ENCODE assay signal across 22 cellular contexts in the genomic region with DNA sequence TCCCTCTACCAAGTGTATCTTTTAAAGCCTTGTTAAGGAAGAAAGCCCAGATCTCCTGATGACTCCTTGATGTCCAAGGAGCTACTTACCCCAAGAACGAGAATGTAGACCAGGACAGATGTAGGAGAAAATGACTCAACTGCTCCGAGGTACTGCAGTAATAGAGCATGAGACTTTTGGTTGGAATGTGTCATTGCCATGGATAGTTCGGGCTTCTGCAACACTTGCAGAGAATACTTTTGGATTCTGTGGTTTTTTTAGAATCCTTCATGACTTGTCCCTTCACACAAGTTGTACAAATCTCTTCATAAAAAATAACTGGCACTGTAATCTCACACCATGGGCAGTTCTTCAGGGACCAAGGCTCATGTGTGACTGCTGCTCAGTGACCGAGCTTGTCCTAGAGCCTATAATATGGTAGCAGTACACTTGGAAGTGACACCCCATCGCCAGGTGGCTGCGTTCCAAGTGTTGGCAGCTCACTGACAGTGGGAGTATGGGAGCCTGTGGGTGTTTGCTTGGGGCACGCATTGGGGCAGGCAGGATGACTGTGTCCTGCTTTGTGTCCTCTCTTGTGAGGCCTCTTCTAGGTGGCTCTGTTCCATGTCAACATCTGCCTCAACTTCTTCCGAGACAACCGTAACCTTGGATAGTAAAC.
DNase-seq lines count a peak whose midpoint lies in the region; ATAC-seq, FAIRE-seq and TF ChIP-seq lines count a peak whose summit lies in the region.
"Had no signal": no experiment of that assay in that cellular context is flagged by ENCODE, and none has a peak within 500 bp of the region (broad histone marks: within the 10 kb centered on the region; RNA-seq: fewer than 3 reads in every experiment).

No MANE protein-coding gene starts in this region.

- POLR2A ChIA-PET in activated CD4-positive, alpha-beta T cell treated with anti-CD3 and anti-CD28 coated beads, Interleukin-2, amount 10 ng/mL, durations not matched to agents 7 days and 5 days (lab: Charles Lee): no interaction called here
- POLR2A ChIA-PET in K562 (lab: Yijun Ruan, JAX): interaction anchor here (0.5 to 1.8 kb wide), 7 partner anchors 11 to 92 kb away, joined by 3 to 6 read pairs (median 3); no protein-coding TSS in a partner anchor

- no peaks in the 10 kb centered on the region for H3K27me3 ChIP-seq in K562 (ENCODE audit: control insufficient read depth in 2 of 2, insufficient read depth in 2 of 2, low read length in 2 of 2)
- H3K27me3 ChIP-seq in right cardiac atrium (ENCODE audit: control insufficient read depth, insufficient read depth): no peaks in the 10 kb centered on the region
- H3K27me3 ChIP-seq: BLaER1, neural progenitor cell, stomach, upper lobe of right lung had no signal

- peak; percentile 32 for DNase-seq in activated CD4-positive, alpha-beta T cell treated with anti-CD3 and anti-CD28 coated beads, Interleukin-2, amount 10 ng/mL, durations not matched to agents 24 days and 14 days
- DNase-seq in activated CD4-positive, alpha-beta T cell treated with anti-CD3 and anti-CD28 coated beads, Interleukin-2, amount 10 ng/mL, durations not matched to agents 7 days and 5 days: no peak
- no peak for DNase-seq in K562 (ENCODE audit: extremely low read depth in 1 of 4, low spot score in 3 of 4)
- peak in 2 of 3 donors; percentile 46 to 61 for DNase-seq in right cardiac atrium
- peak; percentile 65 for DNase-seq in stromal cell of bone marrow (ENCODE audit: low read depth)
- DNase-seq in activated naive CD4-positive, alpha-beta T cell treated with anti-CD3 and anti-CD28 coated beads, Interleukin-2, amount 10 ng/mL, durations not matched to agents 7 days and 5 days: no peak
- DNase-seq in NCI-H1436 (lab: John Stamatoyannopoulos, UW): no peak
- DNase-seq: activated naive CD4-positive, alpha-beta T cell; activated T-cell treated with anti-CD3 and anti-CD28 coated beads, Interleukin-2, amount 50 U/mL, for 24 hours; amniotic stem cell; Caco-2; caudate nucleus; NCI-H187 treated with DMSO at 0.1 percent for 48 hours; RPMI8226; stomach; upper lobe of right lung had no signal

- no peaks in the 10 kb centered on the region for H3K36me3 Mint-ChIP-seq in activated CD4-positive, alpha-beta T cell treated with anti-CD3 and anti-CD28 coated beads, Interleukin-2, amount 10 ng/mL, durations not matched to agents 24 days and 14 days (ENCODE audit: low read depth)
- H3K36me3 Mint-ChIP-seq in activated CD4-positive, alpha-beta T cell treated with anti-CD3 and anti-CD28 coated beads, Interleukin-2, amount 10 ng/mL, durations not matched to agents 7 days and 5 days (ENCODE audit: low read depth): no peaks in the 10 kb centered on the region
- H3K36me3 Mint-ChIP-seq in activated naive CD4-positive, alpha-beta T cell treated with anti-CD3 and anti-CD28 coated beads, Interleukin-2, amount 10 ng/mL, durations not matched to agents 7 days and 5 days: no peaks in the 10 kb centered on the region
- H3K36me3 Mint-ChIP-seq: neural progenitor cell had no signal

- H3K4me1 ChIP-seq in K562 (replicated peaks in 1 of 2; ENCODE audit: control insufficient read depth in 2 of 2, insufficient read depth in 2 of 2, low read length in 2 of 2) (peaks cover 20 to 60% of the 10 kb centered on the region in 2 experiments), right cardiac atrium (ENCODE audit: control insufficient read depth, insufficient read depth, low read length) (no peaks in the 10 kb centered on the region)
- H3K4me1 ChIP-seq: BLaER1, neural progenitor cell, stomach, upper lobe of right lung had no signal

- no peaks in the 10 kb centered on the region for H4K20me1 ChIP-seq in K562 (replicated peaks; ENCODE audit: control insufficient read depth, insufficient read depth, low read length)
- H4K20me1 ChIP-seq: BLaER1 had no signal

- CTCF ChIA-PET in activated CD4-positive, alpha-beta T cell treated with anti-CD3 and anti-CD28 coated beads, Interleukin-2, amount 10 ng/mL, durations not matched to agents 7 days and 5 days (lab: Charles Lee): interaction anchor here (1.0 kb wide), 2 partner anchors 30 to 107 kb away, joined by 3 to 4 read pairs; no protein-coding TSS in a partner anchor
- CTCF ChIA-PET in K562 (lab: Yijun Ruan, JAX; ENCODE audit: low intra/inter-chr PET ratio): no interaction called here
- CTCF ChIA-PET in activated naive CD4-positive, alpha-beta T cell treated with anti-CD3 and anti-CD28 coated beads, Interleukin-2, amount 10 ng/mL, durations not matched to agents 7 days and 5 days (lab: Charles Lee): interaction anchor here (0.7 kb wide), 1 partner anchor 1226 kb away, joined by 3 read pairs; no protein-coding TSS in a partner anchor

- no peak for TF ChIP-seq EP300 in K562 (IDR thresholded peaks at IDR 0.05; ENCODE audit: low read length)

- H3K9me3 Mint-ChIP-seq in activated CD4-positive, alpha-beta T cell treated with anti-CD3 and anti-CD28 coated beads, Interleukin-2, amount 10 ng/mL, durations not matched to agents 24 days and 14 days: peaks cover 5% of the 10 kb centered on the region
- no peaks in the 10 kb centered on the region for H3K9me3 Mint-ChIP-seq in activated CD4-positive, alpha-beta T cell treated with anti-CD3 and anti-CD28 coated beads, Interleukin-2, amount 10 ng/mL, durations not matched to agents 7 days and 5 days
- peaks cover 2% of the 10 kb centered on the region for H3K9me3 Mint-ChIP-seq in activated naive CD4-positive, alpha-beta T cell treated with anti-CD3 and anti-CD28 coated beads, Interleukin-2, amount 10 ng/mL, durations not matched to agents 7 days and 5 days
- H3K9me3 Mint-ChIP-seq: activated T-cell treated with anti-CD3 and anti-CD28 coated beads, Interleukin-2, amount 50 U/mL, for 24 hours; neural progenitor cell had no signal

- no peak overlapping the region for H3K4me3 Mint-ChIP-seq in activated CD4-positive, alpha-beta T cell treated with anti-CD3 and anti-CD28 coated beads, Interleukin-2, amount 10 ng/mL, durations not matched to agents 24 days and 14 days
- no peak overlapping the region for H3K4me3 Mint-ChIP-seq in activated CD4-positive, alpha-beta T cell treated with anti-CD3 and anti-CD28 coated beads, Interleukin-2, amount 10 ng/mL, durations not matched to agents 7 days and 5 days
- no peak overlapping the region for H3K4me3 Mint-ChIP-seq in activated naive CD4-positive, alpha-beta T cell treated with anti-CD3 and anti-CD28 coated beads, Interleukin-2, amount 10 ng/mL, durations not matched to agents 7 days and 5 days
- H3K4me3 Mint-ChIP-seq: activated T-cell treated with anti-CD3 and anti-CD28 coated beads, Interleukin-2, amount 50 U/mL, for 24 hours; neural progenitor cell; WTC11 had no signal

- no peak overlapping the region for H3K27ac Mint-ChIP-seq in activated CD4-positive, alpha-beta T cell treated with anti-CD3 and anti-CD28 coated beads, Interleukin-2, amount 10 ng/mL, durations not matched to agents 24 days and 14 days
- H3K27ac Mint-ChIP-seq in activated CD4-positive, alpha-beta T cell treated with anti-CD3 and anti-CD28 coated beads, Interleukin-2, amount 10 ng/mL, durations not matched to agents 7 days and 5 days: no peak overlapping the region
- H3K27ac Mint-ChIP-seq in activated naive CD4-positive, alpha-beta T cell treated with anti-CD3 and anti-CD28 coated beads, Interleukin-2, amount 10 ng/mL, durations not matched to agents 7 days and 5 days: no peak overlapping the region
- H3K27ac Mint-ChIP-seq: activated T-cell treated with anti-CD3 and anti-CD28 coated beads, Interleukin-2, amount 50 U/mL, for 24 hours; neural progenitor cell; WTC11 had no signal

- peak overlapping the region; percentile 54 for H2AFZ ChIP-seq in K562 (ENCODE audit: low read depth, low read length)
- H2AFZ ChIP-seq: neural progenitor cell had no signal

- peak overlapping the region; percentile 61; the same call in 1 of the 2 replicates for H3K4me2 ChIP-seq in K562 (ENCODE audit: insufficient read depth, low read length)
- H3K4me2 ChIP-seq: BLaER1, neural progenitor cell had no signal

- BruUV-seq in K562 (replicated peaks; lab: Mats Ljungman, UMichigan): no TSS peak

- peak overlapping the region in 1 of 2 experiments; percentile 21; a peak in 2 of 4 replicates for H3K9ac ChIP-seq in K562 (ENCODE audit: insufficient read depth in 1 of 2, low read depth in 2 of 2, low read length in 2 of 2)
- H3K9ac ChIP-seq: BLaER1, neural progenitor cell had no signal

- H3K4me1 Mint-ChIP-seq in activated CD4-positive, alpha-beta T cell treated with anti-CD3 and anti-CD28 coated beads, Interleukin-2, amount 10 ng/mL, durations not matched to agents 24 days and 14 days: no peaks in the 10 kb centered on the region
- H3K4me1 Mint-ChIP-seq in activated CD4-positive, alpha-beta T cell treated with anti-CD3 and anti-CD28 coated beads, Interleukin-2, amount 10 ng/mL, durations not matched to agents 7 days and 5 days: no peaks in the 10 kb centered on the region
- no peaks in the 10 kb centered on the region for H3K4me1 Mint-ChIP-seq in activated naive CD4-positive, alpha-beta T cell treated with anti-CD3 and anti-CD28 coated beads, Interleukin-2, amount 10 ng/mL, durations not matched to agents 7 days and 5 days
- H3K4me1 Mint-ChIP-seq: neural progenitor cell, WTC11 had no signal

- H3K4me3 ChIP-seq in K562: no peak overlapping the region
- no peak overlapping the region for H3K4me3 ChIP-seq in right cardiac atrium (ENCODE audit: low read length)
- H3K4me3 ChIP-seq: BLaER1, neural progenitor cell, stomach, upper lobe of right lung had no signal

- H3K9me1 ChIP-seq in K562 (ENCODE audit: control insufficient read depth, insufficient read depth, low read length): no peaks in the 10 kb centered on the region

- peak overlapping the region; percentile 26 for H3K27ac ChIP-seq in K562 (ENCODE audit: extremely low read depth, low read depth, low read length)
- no peak overlapping the region for H3K27ac ChIP-seq in right cardiac atrium (ENCODE audit: low read length)
- H3K27ac ChIP-seq: 22Rv1, BLaER1, neural progenitor cell, stomach, upper lobe of right lung had no signal

- ATAC-seq in K562 (no peak), right cardiac atrium (peak in 1 of 2 donors; percentile 53), HG02642 (IDR thresholded peaks at IDR 0.05; ENCODE audit: poor library complexity, unreplicated experiment) (no peak)
- ATAC-seq: SK-N-SH treated with all-trans-retinoic acid at 6 μM for 48 hours, upper lobe of right lung, WTC11 had no signal

- TF ChIP-seq RAD21 in K562 (CRISPR knock-in tag; conservative IDR thresholded peaks at IDR 0.05 in 1 of 2, IDR thresholded peaks at IDR 0.05 in 1 of 2): no peak

- intact Hi-C loops in activated CD4-positive, alpha-beta T cell treated with anti-CD3 and anti-CD28 coated beads, Interleukin-2, amount 10 ng/mL, durations not matched to agents 24 days and 14 days (cut with micrococcal nuclease): no loop called here
- intact Hi-C loops in K562 (cut with micrococcal nuclease): loop anchor here (1.0 to 5.0 kb wide), 3 partner anchors 31 to 123 kb away; no protein-coding TSS in a partner anchor
- intact Hi-C loops in right cardiac atrium (cut with DNase I): no loop called here

- H3K9me3 ChIP-seq in K562 (replicated peaks; ENCODE audit: control insufficient read depth, insufficient read depth, low read depth, low read length) (no peaks in the 10 kb centered on the region), right cardiac atrium (ENCODE audit: control insufficient read depth, low read length) (no peaks in the 10 kb centered on the region)
- H3K9me3 ChIP-seq: BLaER1, Caco-2, stomach, upper lobe of right lung had no signal

- peaks cover 4% of the 10 kb centered on the region for H3K27me3 Mint-ChIP-seq in activated CD4-positive, alpha-beta T cell treated with anti-CD3 and anti-CD28 coated beads, Interleukin-2, amount 10 ng/mL, durations not matched to agents 24 days and 14 days
- no peaks in the 10 kb centered on the region for H3K27me3 Mint-ChIP-seq in activated CD4-positive, alpha-beta T cell treated with anti-CD3 and anti-CD28 coated beads, Interleukin-2, amount 10 ng/mL, durations not matched to agents 7 days and 5 days
- H3K27me3 Mint-ChIP-seq in activated naive CD4-positive, alpha-beta T cell treated with anti-CD3 and anti-CD28 coated beads, Interleukin-2, amount 10 ng/mL, durations not matched to agents 7 days and 5 days: no peaks in the 10 kb centered on the region

- TF ChIP-seq POLR2A in K562 (conservative IDR thresholded peaks at IDR 0.05): no peak

- no peak for TF ChIP-seq CTCF in K562 (IDR thresholded peaks at IDR 0.05 in 2 of 3, conservative IDR thresholded peaks at IDR 0.05 in 1 of 3; ENCODE audit: insufficient read depth in 2 of 3, low read depth in 1 of 3, low read length in 3 of 3)

- H3K79me2 ChIP-seq in K562 (ENCODE audit: control insufficient read depth, insufficient read depth, low read length): no peaks in the 10 kb centered on the region

- FAIRE-seq in K562 (lab: Jason Lieb, UNC): peak; percentile 23

- 68% methylated on average over 8 of the region's 9 CpGs for WGBS in K562 (ENCODE audit: insufficient coverage, low coverage, missing lambda C conversion rate)
- 80% methylated on average over 9 of the region's 9 CpGs for WGBS in right cardiac atrium

- H3K36me3 ChIP-seq in K562 (ENCODE audit: control insufficient read depth, insufficient read depth, low read length): no peaks in the 10 kb centered on the region
- H3K36me3 ChIP-seq: BLaER1, neural progenitor cell, stomach, upper lobe of right lung had no signal

- in situ Hi-C loops in K562 (cut with MboI): no loop called here

Comparison
In these comparisons a context has a peak if more than half of its experiments do, and no peak if none do; other contexts are left out.
1. DNase-seq: peak in activated CD4-positive, alpha-beta T cell treated with anti-CD3 and anti-CD28 coated beads, Interleukin-2, amount 10 ng/mL, durations not matched to agents 24 days and 14 days (single experiment), right cardiac atrium (2 of 3) and stromal cell of bone marrow (single experiment); none in activated CD4-positive, alpha-beta T cell treated with anti-CD3 and anti-CD28 coated beads, Interleukin-2, amount 10 ng/mL, durations not matched to agents 7 days and 5 days (single experiment), K562 (0 of 4), activated naive CD4-positive, alpha-beta T cell treated with anti-CD3 and anti-CD28 coated beads, Interleukin-2, amount 10 ng/mL, durations not matched to agents 7 days and 5 days (single experiment) and NCI-H1436 (single experiment).